ENCODE assay signal across 8 cellular contexts in genomic region chr18:76822510-76823165, GRCh38. TPM values are rescaled to one million over a fixed set of nuclear protein-coding genes. Genes with fewer than 3 reads are reported as not detected.
A peak's percentile ranks its signal among the peaks of the same experiment; 100 is the strongest.
DNase-seq lines count a peak whose midpoint lies in the region; ATAC-seq and TF ChIP-seq lines count a peak whose summit lies in the region.

Gene ZNF236, plus strand, starts transcription at chr18:76822557. Its CDS starts 51 bp downstream, at chr18:76822608.

- intact Hi-C loops in activated B cell treated with CpG ODN at 0.5 μM for 24 hours (cut with micrococcal nuclease): loop anchor here (1.0 to 5.0 kb wide), 6 partner anchors 140 to 1750 kb away; partner anchors contain the start of gene TSHZ1

- peak within 1 kb of the TSS; percentile 90 for H3K27ac ChIP-seq in caudate nucleus (ENCODE audit: low read depth, low read length)

- peak within 1 kb of the TSS; percentile 95 for H3K4me3 Mint-ChIP-seq in activated B cell treated with CpG ODN at 0.5 μM for 24 hours

- H3K27ac Mint-ChIP-seq in activated B cell treated with CpG ODN at 0.5 μM for 24 hours: peak within 1 kb of the TSS; percentile 97

- no peaks in the 10 kb centered on the region for H3K27me3 Mint-ChIP-seq in activated B cell treated with CpG ODN at 0.5 μM for 24 hours

- peaks cover 64% of the 10 kb centered on the region for H3K4me1 Mint-ChIP-seq in activated B cell treated with CpG ODN at 0.5 μM for 24 hours

- POLR2A ChIA-PET in activated B cell treated with CpG ODN at 0.5 μM for 24 hours (lab: Charles Lee): interaction anchor here (0.5 to 1.3 kb wide), 4 partner anchors 19 to 304 kb away, joined by 3 to 4 read pairs (median 4); no protein-coding TSS in a partner anchor

- H3K9me3 Mint-ChIP-seq in activated B cell treated with CpG ODN at 0.5 μM for 24 hours: no peaks in the 10 kb centered on the region

- no peak for TF ChIP-seq CTCF in activated B cell treated with CpG ODN at 0.5 μM for 24 hours (IDR thresholded peaks at IDR 0.05)

- peaks cover 11% of the 10 kb centered on the region for H3K36me3 Mint-ChIP-seq in activated B cell treated with CpG ODN at 0.5 μM for 24 hours (ENCODE audit: low read depth)

- peak; percentile 14 to 53 for DNase-seq in NCI-H187 (lab: John Stamatoyannopoulos, UW)
- DNase-seq in NCI-H187 treated with DMSO at 0.1 percent for 48 hours (lab: John Stamatoyannopoulos, UW): no peak
- DNase-seq in NCI-H1105 (lab: John Stamatoyannopoulos, UW): peak; percentile 78
- peak; percentile 79 for DNase-seq in activated B cell treated with CpG ODN at 0.5 μM for 24 hours
- DNase-seq in caudate nucleus (lab: John Stamatoyannopoulos, UW): peak in 41 of 61 donors; percentile 13 to 77 (median 48)
- peak; percentile 74 for DNase-seq in islet precursor cell
- DNase-seq in stimulated activated CD4-positive, alpha-beta T cell treated with anti-CD3 and anti-CD28 coated beads, Interleukin-12 subunit alpha, Interleukin-12 subunit beta, amount 100 ng/mL, for 48 hours (ENCODE audit: low read depth in 2 of 3, low spot score in 1 of 3): peak; percentile 26 to 62 (median 28)

- ATAC-seq in HG02642 (IDR thresholded peaks at IDR 0.05; ENCODE audit: poor library complexity, unreplicated experiment) (peak; percentile 46), activated B cell treated with CpG ODN at 0.5 μM for 24 hours (ENCODE audit: low read depth) (peak; percentile 58)

- CTCF ChIA-PET in activated B cell treated with CpG ODN at 0.5 μM for 24 hours (lab: Charles Lee): interaction anchor here (6.4 kb wide), 1 partner anchor 20 kb away, joined by 39 read pairs; no protein-coding TSS in a partner anchor

RNA-seq across cellular contexts. Expression of gene ZNF236, which starts in this region (rescaled TPM):
- total RNA-seq in activated B cell treated with CpG ODN at 0.5 μM for 24 hours: 27.4 and 28.2 TPM in 2 replicates
